19 cellular contexts compared by ENCODE assay signal in the genomic region with DNA sequence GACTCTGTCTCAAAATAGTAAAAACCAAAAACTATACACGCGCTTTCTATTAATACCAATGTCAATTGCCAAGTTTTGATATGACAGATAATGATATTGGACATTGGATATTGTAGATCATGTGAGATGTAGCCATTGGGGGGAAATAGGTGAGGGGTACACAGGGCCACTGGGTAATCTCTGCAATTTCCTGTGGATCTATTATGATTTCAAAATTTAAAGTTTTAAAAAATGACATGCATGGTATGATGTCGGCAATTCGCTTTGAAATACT.
DNase-seq lines count a peak whose midpoint lies in the region; ATAC-seq and TF ChIP-seq lines count a peak whose summit lies in the region.
"Had no signal": no experiment of that assay in that cellular context is flagged by ENCODE, and none has a peak within 500 bp of the region (broad histone marks: within the 10 kb centered on the region; RNA-seq: fewer than 3 reads in every experiment).

No MANE protein-coding gene starts in this region.

- CTCF ChIA-PET in HEK293T (lab: Yijun Ruan, JAX), result no interaction called here

- H3K36me3 ChIP-seq in OCI-LY1 (ENCODE audit: insufficient read depth, low read length) (no peaks in the 10 kb centered on the region), neuronal stem cell (replicated peaks in 1 of 2; ENCODE audit: control insufficient read depth in 2 of 2, insufficient read depth in 2 of 2, low read length in 2 of 2) (no peaks in the 10 kb centered on the region)
- H3K36me3 ChIP-seq: brain microvascular endothelial cell, colonic mucosa, heart left ventricle had no signal

- H3K4me1 ChIP-seq in OCI-LY1 (ENCODE audit: insufficient read depth, low read length, severe bottlenecking) (peaks cover 11% of the 10 kb centered on the region), neuronal stem cell (ENCODE audit: control insufficient read depth in 2 of 2, insufficient read depth in 1 of 2, low read depth in 1 of 2, low read length in 2 of 2) (peaks cover 7% of the 10 kb centered on the region in 2 donors)
- H3K4me1 ChIP-seq: colonic mucosa, heart left ventricle had no signal

- H3K79me2 ChIP-seq in OCI-LY1 (ENCODE audit: insufficient read depth, low read length), result no peaks in the 10 kb centered on the region

- H3K36me3 Mint-ChIP-seq in chondrocyte (ENCODE audit: low read depth), result no peaks in the 10 kb centered on the region

- H3K9ac ChIP-seq in OCI-LY1 (ENCODE audit: low read length) (no peak overlapping the region), neuronal stem cell (ENCODE audit: low read depth, low read length, poor library complexity) (no peak overlapping the region)

- peaks cover 1% of the 10 kb centered on the region for H3K27me3 Mint-ChIP-seq in chondrocyte (ENCODE audit: low read depth)

- H3K23ac ChIP-seq in neuronal stem cell (ENCODE audit: low read depth, low read length, poor library complexity), result peak overlapping the region; percentile 2

- H4K8ac ChIP-seq in neuronal stem cell (ENCODE audit: low read depth, low read length), result no peak overlapping the region

- no peak overlapping the region for H2BK15ac ChIP-seq in neuronal stem cell (ENCODE audit: low read length)

- ATAC-seq in HG03565 (IDR thresholded peaks at IDR 0.05; ENCODE audit: unreplicated experiment) (no peak), HG02678 (IDR thresholded peaks at IDR 0.05; ENCODE audit: unreplicated experiment) (no peak)
- ATAC-seq: activated naive CD8-positive, alpha-beta T cell treated with anti-CD3 and anti-CD28 coated beads, Interleukin-2, amount 50 U/mL, for 24 hours; heart left ventricle; left ventricle myocardium superior had no signal

- H3K14ac ChIP-seq in neuronal stem cell (ENCODE audit: low read length), result no peak overlapping the region

- no peak for DNase-seq in chondrocyte (ENCODE audit: low spot score)
- no peak for DNase-seq in neuronal stem cell (ENCODE audit: low spot score)
- no peak for DNase-seq in HEK293T (ENCODE audit: extremely low spot score)
- no peak for DNase-seq in SK-N-DZ (ENCODE audit: low spot score)
- DNase-seq: activated B cell treated with CpG ODN at 0.5 μM for 24 hours; activated CD4-positive, alpha-beta T cell treated with anti-CD3 and anti-CD28 coated beads, Interleukin-2, amount 50 U/mL, for 48 hours; activated effector memory CD4-positive, alpha-beta T cell treated with Interleukin-2 at 50 U/mL for 16 hours; activated naive CD8-positive, alpha-beta T cell treated with anti-CD3 and anti-CD28 coated beads, Interleukin-2, amount 50 U/mL, for 24 hours; colonic mucosa; COR-L47; endodermal cell; heart left ventricle; left ventricle myocardium superior; NCI-H2171 had no signal

- no peak overlapping the region for H2BK12ac ChIP-seq in neuronal stem cell (ENCODE audit: low read length)

- H2AK5ac ChIP-seq in neuronal stem cell (ENCODE audit: low read depth, low read length), result no peak overlapping the region

- no peaks in the 10 kb centered on the region for H3K9me3 Mint-ChIP-seq in chondrocyte (ENCODE audit: low read depth)
- H3K9me3 Mint-ChIP-seq: activated B cell treated with CpG ODN at 0.5 μM for 24 hours; activated naive CD8-positive, alpha-beta T cell treated with anti-CD3 and anti-CD28 coated beads, Interleukin-2, amount 50 U/mL, for 24 hours; endodermal cell had no signal

- TF ChIP-seq CTCF in OCI-LY1 (IDR thresholded peaks at IDR 0.05; ENCODE audit: low read length), result no peak
- TF ChIP-seq CTCF in chondrocyte (IDR thresholded peaks at IDR 0.05), result no peak

- no peak overlapping the region for H2BK5ac ChIP-seq in neuronal stem cell (ENCODE audit: low read length)

- H2AFZ ChIP-seq in OCI-LY1 (ENCODE audit: low read length) (no peak overlapping the region), neuronal stem cell (ENCODE audit: low read length) (no peak overlapping the region)

- H4K20me1 ChIP-seq in OCI-LY1 (ENCODE audit: insufficient read depth, low read length), result no peaks in the 10 kb centered on the region

- WGBS in neuronal stem cell (ENCODE audit: extremely low coverage in 2 of 2, insufficient read length in 2 of 2, insufficient replicate concordance in 1 of 2), 2 donors, result no CpG with 5 or more reads among the region's 4 CpGs

- peaks cover 32% of the 10 kb centered on the region for H3K4me1 Mint-ChIP-seq in chondrocyte (ENCODE audit: low read depth)
- H3K4me1 Mint-ChIP-seq: activated naive CD8-positive, alpha-beta T cell treated with anti-CD3 and anti-CD28 coated beads, Interleukin-2, amount 50 U/mL, for 24 hours; endodermal cell had no signal

- peak overlapping the region; percentile 49 for H3K4me3 Mint-ChIP-seq in chondrocyte (ENCODE audit: unreplicated experiment)
- H3K4me3 Mint-ChIP-seq: activated B cell treated with CpG ODN at 0.5 μM for 24 hours; activated naive CD8-positive, alpha-beta T cell treated with anti-CD3 and anti-CD28 coated beads, Interleukin-2, amount 50 U/mL, for 24 hours; endodermal cell had no signal

- H3K4me2 ChIP-seq in OCI-LY1 (ENCODE audit: low read length) (peak overlapping the region; percentile 51), neuronal stem cell (ENCODE audit: insufficient read depth, low read length, poor library complexity, severe bottlenecking) (no peak overlapping the region)

- H3K79me1 ChIP-seq in neuronal stem cell (ENCODE audit: low read depth, low read length), result no peaks in the 10 kb centered on the region

- H3K4me3 ChIP-seq in OCI-LY1 (ENCODE audit: low read depth, low read length, poor library complexity, severe bottlenecking), result peak overlapping the region; percentile 18
- no peak overlapping the region for H3K4me3 ChIP-seq in neuronal stem cell (ENCODE audit: low read length in 2 of 2)
- H3K4me3 ChIP-seq: colonic mucosa, heart left ventricle, SK-N-MC had no signal

- H3K9me2 ChIP-seq in OCI-LY1 (ENCODE audit: low read depth, low read length), result no peaks in the 10 kb centered on the region

- H3K9me3 ChIP-seq in OCI-LY1 (ENCODE audit: low read length) (no peaks in the 10 kb centered on the region), neuronal stem cell (replicated peaks in 1 of 2; ENCODE audit: control insufficient read depth in 2 of 2, insufficient read depth in 1 of 2, low read depth in 1 of 2, low read length in 2 of 2) (no peaks in the 10 kb centered on the region)
- H3K9me3 ChIP-seq: colonic mucosa, heart left ventricle had no signal

- no peak overlapping the region for H2BK120ac ChIP-seq in neuronal stem cell (ENCODE audit: low read depth, low read length)

- H3K27ac Mint-ChIP-seq in chondrocyte (ENCODE audit: unreplicated experiment), result peak overlapping the region; percentile 86
- H3K27ac Mint-ChIP-seq: activated B cell treated with CpG ODN at 0.5 μM for 24 hours; activated naive CD8-positive, alpha-beta T cell treated with anti-CD3 and anti-CD28 coated beads, Interleukin-2, amount 50 U/mL, for 24 hours; endodermal cell had no signal

- POLR2A ChIA-PET in HEK293T (lab: Yijun Ruan, JAX), result no interaction called here

- H4K91ac ChIP-seq in neuronal stem cell (ENCODE audit: low read depth, low read length, poor library complexity), result no peak overlapping the region

- H3K4ac ChIP-seq in neuronal stem cell (ENCODE audit: low read length), result no peak overlapping the region

- no peaks in the 10 kb centered on the region for H3F3A ChIP-seq in OCI-LY1 (ENCODE audit: insufficient read depth, low read length)

- no peak overlapping the region for H3K18ac ChIP-seq in neuronal stem cell (ENCODE audit: low read length)

- no peak overlapping the region for H3K27ac ChIP-seq in OCI-LY1 (ENCODE audit: low read depth, low read length, poor library complexity, severe bottlenecking)
- H3K27ac ChIP-seq in neuronal stem cell (replicated peaks; ENCODE audit: low read length), result no peak overlapping the region
- H3K27ac ChIP-seq: brain microvascular endothelial cell, colonic mucosa, heart left ventricle, SK-N-MC had no signal

- H3K27me3 ChIP-seq in OCI-LY1 (ENCODE audit: insufficient read depth, low read length) (peaks cover 5% of the 10 kb centered on the region), neuronal stem cell (ENCODE audit: control insufficient read depth in 3 of 3, insufficient read depth in 3 of 3, low read depth in 1 of 3, low read length in 3 of 3) (peaks cover 0 to 9% (median 0%) of the 10 kb centered on the region in 3 experiments)
- H3K27me3 ChIP-seq: brain microvascular endothelial cell, colonic mucosa, heart left ventricle had no signal

TF ChIP-seq in HEK293T, 16 proteins besides CTCF, POLR2A, EP300 and RAD21:
- no peak for TF ChIP-seq SP1 (IDR thresholded peaks at IDR 0.05)
- TF ChIP-seq, protein P1, sequence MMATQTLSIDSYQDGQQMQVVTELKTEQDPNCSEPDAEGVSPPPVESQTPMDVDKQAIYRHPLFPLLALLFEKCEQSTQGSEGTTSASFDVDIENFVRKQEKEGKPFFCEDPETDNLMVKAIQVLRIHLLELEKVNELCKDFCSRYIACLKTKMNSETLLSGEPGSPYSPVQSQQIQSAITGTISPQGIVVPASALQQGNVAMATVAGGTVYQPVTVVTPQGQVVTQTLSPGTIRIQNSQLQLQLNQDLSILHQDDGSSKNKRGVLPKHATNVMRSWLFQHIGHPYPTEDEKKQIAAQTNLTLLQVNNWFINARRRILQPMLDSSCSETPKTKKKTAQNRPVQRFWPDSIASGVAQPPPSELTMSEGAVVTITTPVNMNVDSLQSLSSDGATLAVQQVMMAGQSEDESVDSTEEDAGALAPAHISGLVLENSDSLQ (IDR thresholded peaks at IDR 0.05), result no peak
- no peak for TF ChIP-seq ELF4 (IDR thresholded peaks at IDR 0.05)
- no peak for TF ChIP-seq SUZ12 (IDR thresholded peaks at IDR 0.05)
- TF ChIP-seq BHLHE40 (IDR thresholded peaks at IDR 0.05; ENCODE audit: borderline replicate concordance), result no peak
- no peak for TF ChIP-seq L3MBTL2 (conservative IDR thresholded peaks at IDR 0.05)
- no peak for TF ChIP-seq LEF1 (IDR thresholded peaks at IDR 0.05; ENCODE audit: borderline replicate concordance)
- no peak for TF ChIP-seq FOXM1 (IDR thresholded peaks at IDR 0.05; ENCODE audit: borderline replicate concordance)
- no peak for TF ChIP-seq ZNF384 (IDR thresholded peaks at IDR 0.05)
- no peak for TF ChIP-seq HDGF (IDR thresholded peaks at IDR 0.05; ENCODE audit: borderline replicate concordance)
- TF ChIP-seq NFRKB (IDR thresholded peaks at IDR 0.05), result no peak
- TF ChIP-seq FOXK2 (IDR thresholded peaks at IDR 0.05), result no peak
- TF ChIP-seq FOXA1 (IDR thresholded peaks at IDR 0.05), result no peak
- TF ChIP-seq CTBP1 (IDR thresholded peaks at IDR 0.05; ENCODE audit: borderline replicate concordance), result no peak
- TF ChIP-seq ARNT (IDR thresholded peaks at IDR 0.05), result no peak
- no peak for TF ChIP-seq TARDBP (IDR thresholded peaks at IDR 0.05)
TF ChIP-seq in HEK293T: peak in this region for 0.
